31 cellular contexts compared by ENCODE assay signal in genomic region chr3:168860028-168860427, GRCh38.
"Had no signal": no experiment of that assay in that cellular context is flagged by ENCODE, and none has a peak within 500 bp of the region (broad histone marks: within the 10 kb centered on the region; RNA-seq: fewer than 3 reads in every experiment).

No MANE protein-coding gene starts in this region.

- ATAC-seq: activated CD4-positive, alpha-beta T cell treated with anti-CD3 and anti-CD28 coated beads for 36 hours; activated CD8-positive, alpha-beta memory T cell treated with anti-CD3 and anti-CD28 coated beads, Interleukin-2, amount 10 ng/mL, durations not matched to agents 7 days and 5 days; activated CD8-positive, alpha-beta T cell treated with anti-CD3 and anti-CD28 coated beads, Interleukin-2, amount 10 ng/mL, durations not matched to agents 7 days and 5 days; activated naive CD4-positive, alpha-beta T cell treated with anti-CD3 and anti-CD28 coated beads, Interleukin-2, amount 50 U/mL, for 72 hours; activated T-cell treated with anti-CD3 and anti-CD28 coated beads, Interleukin-2, amount 50 U/mL, for 72 hours; esophagus mucosa; T-helper 17 cell had no signal

- H3K27ac Mint-ChIP-seq: activated CD4-positive, alpha-beta memory T cell treated with anti-CD3 and anti-CD28 coated beads for 36 hours; activated CD4-positive, alpha-beta T cell treated with anti-CD3 and anti-CD28 coated beads for 36 hours; activated CD4-positive, alpha-beta T cell treated with anti-CD3 and anti-CD28 coated beads, Interleukin-2, amount 10 ng/mL, durations not matched to agents 24 days and 14 days; activated CD8-positive, alpha-beta memory T cell treated with anti-CD3 and anti-CD28 coated beads, Interleukin-2, amount 10 ng/mL, durations not matched to agents 7 days and 5 days; activated CD8-positive, alpha-beta T cell treated with anti-CD3 and anti-CD28 coated beads, Interleukin-2, amount 10 ng/mL, durations not matched to agents 7 days and 5 days; activated naive CD4-positive, alpha-beta T cell treated with anti-CD3 and anti-CD28 coated beads, Interleukin-2, amount 10 ng/mL, durations not matched to agents 7 days and 5 days; activated naive CD4-positive, alpha-beta T cell treated with anti-CD3 and anti-CD28 coated beads, Interleukin-2, amount 50 U/mL, for 72 hours; activated naive CD8-positive, alpha-beta T cell treated with anti-CD3 and anti-CD28 coated beads, Interleukin-2, amount 10 ng/mL, durations not matched to agents 7 days and 5 days; activated T-cell treated with anti-CD3 and anti-CD28 coated beads, Interleukin-2, amount 50 U/mL, for 72 hours; dendritic cell treated with granulocyte-macrophage colony-stimulating factor and Interleukin-4, amounts not matched to agents 40 ng/mL and 50 ng/mL, for 4 days; endodermal cell; T-helper 17 cell; T-helper 2 cell treated with Interferon-gamma antibody and Interleukin-4, amounts not matched to agents 5 μg/mL and 100 μg/mL, for 36 hours had no signal

- H3K27ac ChIP-seq: ascending aorta, brain microvascular endothelial cell, coronary artery, dorsolateral prefrontal cortex had no signal

- H3K27me3 ChIP-seq: ascending aorta, brain microvascular endothelial cell had no signal

- H3K36me3 Mint-ChIP-seq: activated CD4-positive, alpha-beta memory T cell treated with anti-CD3 and anti-CD28 coated beads for 36 hours; activated CD8-positive, alpha-beta memory T cell treated with anti-CD3 and anti-CD28 coated beads, Interleukin-2, amount 10 ng/mL, durations not matched to agents 7 days and 5 days; activated naive CD4-positive, alpha-beta T cell treated with anti-CD3 and anti-CD28 coated beads, Interleukin-2, amount 10 ng/mL, durations not matched to agents 7 days and 5 days; activated naive CD4-positive, alpha-beta T cell treated with anti-CD3 and anti-CD28 coated beads, Interleukin-2, amount 50 U/mL, for 72 hours; activated naive CD8-positive, alpha-beta T cell treated with anti-CD3 and anti-CD28 coated beads, Interleukin-2, amount 10 ng/mL, durations not matched to agents 7 days and 5 days had no signal

- H3K27me3 Mint-ChIP-seq: activated CD4-positive, alpha-beta memory T cell treated with anti-CD3 and anti-CD28 coated beads for 36 hours; activated CD4-positive, alpha-beta T cell treated with anti-CD3 and anti-CD28 coated beads, Interleukin-2, amount 10 ng/mL, durations not matched to agents 24 days and 14 days; activated CD8-positive, alpha-beta memory T cell treated with anti-CD3 and anti-CD28 coated beads, Interleukin-2, amount 10 ng/mL, durations not matched to agents 7 days and 5 days; activated naive CD4-positive, alpha-beta T cell treated with anti-CD3 and anti-CD28 coated beads, Interleukin-2, amount 10 ng/mL, durations not matched to agents 7 days and 5 days; activated naive CD8-positive, alpha-beta T cell treated with anti-CD3 and anti-CD28 coated beads, Interleukin-2, amount 10 ng/mL, durations not matched to agents 7 days and 5 days; central memory CD8-positive, alpha-beta T cell; dendritic cell treated with granulocyte-macrophage colony-stimulating factor and Interleukin-4, amounts not matched to agents 40 ng/mL and 50 ng/mL, for 4 days had no signal

- H3K4me1 Mint-ChIP-seq: activated CD4-positive, alpha-beta T cell treated with anti-CD3 and anti-CD28 coated beads for 36 hours; activated CD4-positive, alpha-beta T cell treated with anti-CD3 and anti-CD28 coated beads, Interleukin-2, amount 10 ng/mL, durations not matched to agents 24 days and 14 days; activated CD8-positive, alpha-beta memory T cell treated with anti-CD3 and anti-CD28 coated beads, Interleukin-2, amount 10 ng/mL, durations not matched to agents 7 days and 5 days; activated naive CD4-positive, alpha-beta T cell treated with anti-CD3 and anti-CD28 coated beads, Interleukin-2, amount 10 ng/mL, durations not matched to agents 7 days and 5 days; activated naive CD8-positive, alpha-beta T cell treated with anti-CD3 and anti-CD28 coated beads, Interleukin-2, amount 10 ng/mL, durations not matched to agents 7 days and 5 days; central memory CD8-positive, alpha-beta T cell; T-helper 17 cell had no signal

- H3K4me3 Mint-ChIP-seq: activated CD4-positive, alpha-beta memory T cell treated with anti-CD3 and anti-CD28 coated beads for 36 hours; activated CD4-positive, alpha-beta T cell treated with anti-CD3 and anti-CD28 coated beads for 36 hours; activated CD4-positive, alpha-beta T cell treated with anti-CD3 and anti-CD28 coated beads, Interleukin-2, amount 10 ng/mL, durations not matched to agents 24 days and 14 days; activated CD8-positive, alpha-beta memory T cell treated with anti-CD3 and anti-CD28 coated beads, Interleukin-2, amount 10 ng/mL, durations not matched to agents 7 days and 5 days; activated CD8-positive, alpha-beta T cell treated with anti-CD3 and anti-CD28 coated beads, Interleukin-2, amount 10 ng/mL, durations not matched to agents 7 days and 5 days; activated naive CD4-positive, alpha-beta T cell treated with anti-CD3 and anti-CD28 coated beads, Interleukin-2, amount 10 ng/mL, durations not matched to agents 7 days and 5 days; activated naive CD8-positive, alpha-beta T cell treated with anti-CD3 and anti-CD28 coated beads, Interleukin-2, amount 10 ng/mL, durations not matched to agents 7 days and 5 days; activated T-cell treated with anti-CD3 and anti-CD28 coated beads, Interleukin-2, amount 50 U/mL, for 72 hours; central memory CD8-positive, alpha-beta T cell; dendritic cell treated with granulocyte-macrophage colony-stimulating factor and Interleukin-4, amounts not matched to agents 40 ng/mL and 50 ng/mL, for 4 days; endodermal cell; T-helper 17 cell; T-helper 2 cell treated with Interferon-gamma antibody and Interleukin-4, amounts not matched to agents 5 μg/mL and 100 μg/mL, for 36 hours had no signal

- DNase-seq: activated CD4-positive, alpha-beta memory T cell treated with anti-CD3 and anti-CD28 coated beads for 36 hours; activated CD4-positive, alpha-beta T cell treated with anti-CD3 and anti-CD28 coated beads for 36 hours; activated CD4-positive, alpha-beta T cell treated with anti-CD3 and anti-CD28 coated beads, Interleukin-2, amount 10 ng/mL, durations not matched to agents 24 days and 14 days; activated CD4-positive, CD25-positive, alpha-beta regulatory T cell; activated CD4-positive, CD25-positive, alpha-beta regulatory T cell treated with anti-CD3 and anti-CD28 coated beads, Interleukin-2, amount 50 U/mL, for 72 hours; activated CD8-positive, alpha-beta memory T cell treated with anti-CD3 and anti-CD28 coated beads, Interleukin-2, amount 10 ng/mL, durations not matched to agents 7 days and 5 days; activated CD8-positive, alpha-beta memory T cell treated with anti-CD3 and anti-CD28 coated beads, Interleukin-2, amount 50 U/mL, for 4 hours; activated CD8-positive, alpha-beta T cell treated with anti-CD3 and anti-CD28 coated beads, Interleukin-2, amount 10 ng/mL, durations not matched to agents 7 days and 5 days; activated gamma-delta T cell; activated naive CD4-positive, alpha-beta T cell; activated naive CD4-positive, alpha-beta T cell treated with anti-CD3 and anti-CD28 coated beads, Interleukin-2, amount 10 ng/mL, durations not matched to agents 7 days and 5 days; activated naive CD8-positive, alpha-beta T cell treated with anti-CD3 and anti-CD28 coated beads, Interleukin-2, amount 10 ng/mL, durations not matched to agents 7 days and 5 days; activated T-cell treated with anti-CD3 and anti-CD28 coated beads, Interleukin-2, amount 50 U/mL, for 1 hour; activated T-cell treated with anti-CD3 and anti-CD28 coated beads, Interleukin-2, amount 50 U/mL, for 72 hours; brain microvascular endothelial cell; dorsolateral prefrontal cortex; effector memory CD4-positive, alpha-beta T cell; endodermal cell; foreskin fibroblast; head of caudate nucleus; T-helper 17 cell; T1000 had no signal

- H3K4me3 ChIP-seq: ascending aorta, coronary artery, dorsolateral prefrontal cortex had no signal

- H3K36me3 ChIP-seq: ascending aorta, brain microvascular endothelial cell had no signal

- H3K9me3 Mint-ChIP-seq: activated CD4-positive, alpha-beta T cell treated with anti-CD3 and anti-CD28 coated beads, Interleukin-2, amount 10 ng/mL, durations not matched to agents 24 days and 14 days; central memory CD8-positive, alpha-beta T cell; endodermal cell; T-helper 2 cell treated with Interferon-gamma antibody and Interleukin-4, amounts not matched to agents 5 μg/mL and 100 μg/mL, for 36 hours had no signal

- H3K4me1 ChIP-seq: ascending aorta had no signal

- H3K9me3 ChIP-seq: ascending aorta had no signal

- FAIRE-seq: bronchial epithelial cell, frontal cortex had no signal
